In the genomic region with DNA sequence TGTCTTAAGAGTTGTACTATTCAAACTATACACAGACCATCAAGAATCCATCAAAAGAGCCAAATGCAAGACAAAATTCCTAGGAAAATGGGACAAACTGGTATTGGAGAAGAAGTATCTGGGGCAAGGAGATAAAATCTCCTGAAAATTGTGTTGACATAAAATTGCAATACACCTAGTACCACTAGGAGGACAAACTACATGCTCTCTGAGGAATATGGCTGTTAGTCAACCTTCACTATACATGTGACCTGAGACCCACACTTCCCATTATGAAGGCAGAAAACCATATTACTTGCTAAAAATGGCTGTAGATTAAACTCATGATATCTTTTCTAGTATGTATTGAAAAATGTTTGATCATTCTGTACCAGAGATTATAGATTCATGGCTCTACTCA, we compare ENCODE assay signal across 9 cellular contexts. TPM values are rescaled to one million over a fixed set of nuclear protein-coding genes. Genes with fewer than 3 reads are reported as not detected.
DNase-seq lines count a peak whose midpoint lies in the region; ATAC-seq and TF ChIP-seq lines count a peak whose summit lies in the region.
"Had no signal": no experiment of that assay in that cellular context is flagged by ENCODE, and none has a peak within 500 bp of the region (broad histone marks: within the 10 kb centered on the region; RNA-seq: fewer than 3 reads in every experiment).

No MANE protein-coding gene starts in this region.

- H3K27me3 Mint-ChIP-seq in naive thymus-derived CD8-positive, alpha-beta T cell, result peaks cover 0 to 3% (median 2%) of the 10 kb centered on the region in 5 donors

- TF ChIP-seq CTCF in GM12872 (IDR thresholded peaks at IDR 0.05; ENCODE audit: insufficient read depth, low read depth, low read length) (peak; percentile 49; the same call in 2 of the 3 replicates), LNCAP (IDR thresholded peaks at IDR 0.05) (peak; percentile 28; the same call in 1 of the 2 replicates), astrocyte of the cerebellum (IDR thresholded peaks at IDR 0.05; ENCODE audit: low read depth, low read length, missing control alignments) (peak; percentile 16), prostate gland (IDR thresholded peaks at IDR 0.05) (peak in 2 of 4 experiments; percentile 16 to 38), esophagus muscularis mucosa (IDR thresholded peaks at IDR 0.05) (peak in 1 of 3 experiments; percentile 16)

- H3K9me3 ChIP-seq in prostate gland (no peaks in the 10 kb centered on the region), esophagus muscularis mucosa (no peaks in the 10 kb centered on the region)

- in situ Hi-C loops in astrocyte of the cerebellum (cut with HindIII; ENCODE audit: low sequenced_read_pairs), result no loop called here

- POLR2A ChIA-PET in naive thymus-derived CD8-positive, alpha-beta T cell (lab: Charles Lee), result no interaction called here

- no peaks in the 10 kb centered on the region for H3K36me3 ChIP-seq in prostate gland
- H3K36me3 ChIP-seq in esophagus muscularis mucosa, result no peaks in the 10 kb centered on the region

- no peak overlapping the region for H3K4me3 ChIP-seq in astrocyte of the cerebellum (ENCODE audit: low read depth, low read length)
- no peak overlapping the region for H3K4me3 ChIP-seq in prostate gland
- H3K4me3 ChIP-seq in esophagus muscularis mucosa, result no peak overlapping the region

- no peak for TF ChIP-seq EP300 in esophagus muscularis mucosa (IDR thresholded peaks at IDR 0.05)

- DNase-seq in astrocyte of the cerebellum (ENCODE audit: low read depth) (no peak), prostate gland (ENCODE audit: low spot score) (no peak), NCI-H2029 (lab: John Stamatoyannopoulos, UW) (no peak), esophagus muscularis mucosa (ENCODE audit: extremely low spot score) (no peak)
- no peak for DNase-seq in naive thymus-derived CD8-positive, alpha-beta T cell

- TF ChIP-seq POLR2A in prostate gland (IDR thresholded peaks at IDR 0.05) (no peak), esophagus muscularis mucosa (IDR thresholded peaks at IDR 0.05; ENCODE audit: low read depth) (no peak)

- H3K27me3 ChIP-seq in prostate gland (replicated peaks; ENCODE audit: insufficient read depth) (no peaks in the 10 kb centered on the region), esophagus muscularis mucosa (no peaks in the 10 kb centered on the region)

- H3K4me3 Mint-ChIP-seq in naive thymus-derived CD8-positive, alpha-beta T cell, result no peak overlapping the region

- ATAC-seq in naive thymus-derived CD8-positive, alpha-beta T cell, result peak; percentile 49 to 53
- ATAC-seq in HG03439 (IDR thresholded peaks at IDR 0.05; ENCODE audit: unreplicated experiment), result no peak

- H3K27ac Mint-ChIP-seq in naive thymus-derived CD8-positive, alpha-beta T cell, result no peak overlapping the region

- H3K36me3 Mint-ChIP-seq in naive thymus-derived CD8-positive, alpha-beta T cell, result no peaks in the 10 kb centered on the region

- H3K4me1 Mint-ChIP-seq in naive thymus-derived CD8-positive, alpha-beta T cell, result no peaks in the 10 kb centered on the region

- no peaks in the 10 kb centered on the region for H3K9me3 Mint-ChIP-seq in naive thymus-derived CD8-positive, alpha-beta T cell

- H3K4me1 ChIP-seq in prostate gland (replicated peaks) (no peaks in the 10 kb centered on the region), esophagus muscularis mucosa (peaks cover 24 to 35% (median 34%) of the 10 kb centered on the region in 4 donors)

- H3K27ac ChIP-seq in prostate gland (no peak overlapping the region), esophagus muscularis mucosa (replicated peaks in 1 of 4) (no peak overlapping the region)
- H3K27ac ChIP-seq: epithelial cell of prostate had no signal

- intact Hi-C loops in prostate gland (cut with DNase I) (loop anchor here (5.0 kb wide), 2 partner anchors 43 to 83 kb away; no protein-coding TSS in a partner anchor), esophagus muscularis mucosa (cut with DNase I) (no loop called here)

RNA-seq across cellular contexts. Expression of a gene that starts 30.0 kb away (rescaled TPM):
- total RNA-seq in naive thymus-derived CD8-positive, alpha-beta T cell, result 100 to 1,000 TPM; 165 to 183 TPM
- polyA plus RNA-seq in naive thymus-derived CD8-positive, alpha-beta T cell, result 10 to 100 TPM; 25.8 to 51.0 (median 30.4) TPM
- total RNA-seq in prostate gland (100 to 1,000 TPM; 111 to 124 TPM), esophagus muscularis mucosa (100 to 1,000 TPM in 2 of 4 donors, 10 to 100 TPM in 2; 83.3 to 119 (median 97.9) TPM)
